Comparison of ENCODE assay signal across 8 cellular contexts in genomic region chr6:110949679-110950285, GRCh38. TPM values are rescaled to one million over a fixed set of nuclear protein-coding genes. Genes with fewer than 3 reads are reported as not detected.
A peak's percentile ranks its signal among the peaks of the same experiment; 100 is the strongest.
DNase-seq lines count a peak whose midpoint lies in the region; ATAC-seq and TF ChIP-seq lines count a peak whose summit lies in the region.

No MANE protein-coding gene starts in this region.

- no peaks in the 10 kb centered on the region for H3K27me3 ChIP-seq in CD4-positive, alpha-beta T cell (ENCODE audit: control insufficient read depth, insufficient read depth, low read length)
- no peaks in the 10 kb centered on the region for H3K27me3 ChIP-seq in ascending aorta
- H3K27me3 ChIP-seq in lower lobe of right lung (ENCODE audit: low read depth): no peaks in the 10 kb centered on the region

- DNase-seq in CD4-positive, alpha-beta T cell: no peak
- DNase-seq in KG1 (lab: John Stamatoyannopoulos, UW) (peak; percentile 44), ascending aorta (ENCODE audit: low spot score in 2 of 2) (no peak), lower lobe of right lung (no peak), H4 (ENCODE audit: low spot score) (no peak), activated gamma-delta T cell (lab: John Stamatoyannopoulos, UW) (no peak), NCI-H1048 (lab: John Stamatoyannopoulos, UW) (no peak)

- peak; percentile 66 for TF ChIP-seq CTCF in CD4-positive, alpha-beta T cell (IDR thresholded peaks at IDR 0.05)
- TF ChIP-seq CTCF in ascending aorta (IDR thresholded peaks at IDR 0.05) (peak; percentile 23 to 59 (median 47)), lower lobe of right lung (IDR thresholded peaks at IDR 0.05) (peak; percentile 55)

- peaks cover 12% of the 10 kb centered on the region for H3K4me1 Mint-ChIP-seq in CD4-positive, alpha-beta T cell (ENCODE audit: low read depth)

- H3K36me3 Mint-ChIP-seq in CD4-positive, alpha-beta T cell (ENCODE audit: low read depth): no peaks in the 10 kb centered on the region

- H3K27me3 Mint-ChIP-seq in CD4-positive, alpha-beta T cell: peaks cover 4% of the 10 kb centered on the region

- no peaks in the 10 kb centered on the region for H3K9me3 Mint-ChIP-seq in CD4-positive, alpha-beta T cell

- H3K4me1 ChIP-seq in ascending aorta: no peaks in the 10 kb centered on the region
- no peaks in the 10 kb centered on the region for H3K4me1 ChIP-seq in lower lobe of right lung

- no peak overlapping the region for H3K4me3 Mint-ChIP-seq in CD4-positive, alpha-beta T cell

- H3K36me3 ChIP-seq in ascending aorta: no peaks in the 10 kb centered on the region
- no peaks in the 10 kb centered on the region for H3K36me3 ChIP-seq in lower lobe of right lung

- intact Hi-C loops in CD4-positive, alpha-beta T cell (cut with DNase I, micrococcal nuclease): loop anchor here (1.0 kb wide), 3 partner anchors 267 to 421 kb away; no protein-coding TSS in a partner anchor
- intact Hi-C loops in ascending aorta (cut with DNase I) (loop anchor here (1.0 kb wide), 1 partner anchor 266 kb away; no protein-coding TSS in a partner anchor), lower lobe of right lung (cut with DNase I) (loop anchor here (10.0 kb wide), 1 partner anchor 265 kb away; no protein-coding TSS in a partner anchor)

- POLR2A ChIA-PET in CD4-positive, alpha-beta T cell (lab: Charles Lee): interaction anchor here (1.1 kb wide), 1 partner anchor 73 kb away, joined by 3 read pairs; no protein-coding TSS in a partner anchor

- no peak overlapping the region for H3K4me3 ChIP-seq in ascending aorta
- H3K4me3 ChIP-seq in lower lobe of right lung: no peak overlapping the region

- peak; percentile 41 for ATAC-seq in CD4-positive, alpha-beta T cell (ENCODE audit: poor library complexity)
- ATAC-seq in lower lobe of right lung: no peak
- no peak for ATAC-seq in GM21717 (IDR thresholded peaks at IDR 0.05; ENCODE audit: unreplicated experiment)

- no peak overlapping the region for H3K27ac ChIP-seq in CD4-positive, alpha-beta T cell (ENCODE audit: low read depth, low read length)
- H3K27ac ChIP-seq in ascending aorta (no peak overlapping the region), lower lobe of right lung (no peak overlapping the region)

- H3K27ac Mint-ChIP-seq in CD4-positive, alpha-beta T cell: no peak overlapping the region

- CTCF ChIA-PET in CD4-positive, alpha-beta T cell (lab: Charles Lee): interaction anchor here (1.2 to 1.6 kb wide), 3 partner anchors 266 to 270 kb away, joined by 4 to 9 read pairs (median 4); no protein-coding TSS in a partner anchor

- H3K9me3 ChIP-seq in CD4-positive, alpha-beta T cell (ENCODE audit: control insufficient read depth, low read length): no peaks in the 10 kb centered on the region
- H3K9me3 ChIP-seq in ascending aorta (no peaks in the 10 kb centered on the region), lower lobe of right lung (no peaks in the 10 kb centered on the region)

RNA-seq across cellular contexts. Expression of gene GTF3C6, which starts 8.7 kb away (rescaled TPM):
- 10 to 100 TPM; 17.9 to 19.2 TPM for total RNA-seq in CD4-positive, alpha-beta T cell
- total RNA-seq in ascending aorta: 31.9 TPM
- total RNA-seq in lower lobe of right lung: 46.1 TPM
- 77.3 and 108 TPM in 2 replicates for total RNA-seq in H4 (2014; rRNA removed; shearing (Covaris generic))

RNA-seq across cellular contexts. Expression of gene RPF2, which starts 32.1 kb away (rescaled TPM):
- 1 to 10 TPM; 7.4 to 9.0 TPM for total RNA-seq in CD4-positive, alpha-beta T cell
- 2.9 TPM for total RNA-seq in ascending aorta
- 15.5 TPM for total RNA-seq in lower lobe of right lung
- total RNA-seq in H4 (2014; rRNA removed; shearing (Covaris generic)): 40.9 and 44.7 TPM in 2 replicates
